11 cellular contexts compared by ENCODE assay signal in the genomic region with DNA sequence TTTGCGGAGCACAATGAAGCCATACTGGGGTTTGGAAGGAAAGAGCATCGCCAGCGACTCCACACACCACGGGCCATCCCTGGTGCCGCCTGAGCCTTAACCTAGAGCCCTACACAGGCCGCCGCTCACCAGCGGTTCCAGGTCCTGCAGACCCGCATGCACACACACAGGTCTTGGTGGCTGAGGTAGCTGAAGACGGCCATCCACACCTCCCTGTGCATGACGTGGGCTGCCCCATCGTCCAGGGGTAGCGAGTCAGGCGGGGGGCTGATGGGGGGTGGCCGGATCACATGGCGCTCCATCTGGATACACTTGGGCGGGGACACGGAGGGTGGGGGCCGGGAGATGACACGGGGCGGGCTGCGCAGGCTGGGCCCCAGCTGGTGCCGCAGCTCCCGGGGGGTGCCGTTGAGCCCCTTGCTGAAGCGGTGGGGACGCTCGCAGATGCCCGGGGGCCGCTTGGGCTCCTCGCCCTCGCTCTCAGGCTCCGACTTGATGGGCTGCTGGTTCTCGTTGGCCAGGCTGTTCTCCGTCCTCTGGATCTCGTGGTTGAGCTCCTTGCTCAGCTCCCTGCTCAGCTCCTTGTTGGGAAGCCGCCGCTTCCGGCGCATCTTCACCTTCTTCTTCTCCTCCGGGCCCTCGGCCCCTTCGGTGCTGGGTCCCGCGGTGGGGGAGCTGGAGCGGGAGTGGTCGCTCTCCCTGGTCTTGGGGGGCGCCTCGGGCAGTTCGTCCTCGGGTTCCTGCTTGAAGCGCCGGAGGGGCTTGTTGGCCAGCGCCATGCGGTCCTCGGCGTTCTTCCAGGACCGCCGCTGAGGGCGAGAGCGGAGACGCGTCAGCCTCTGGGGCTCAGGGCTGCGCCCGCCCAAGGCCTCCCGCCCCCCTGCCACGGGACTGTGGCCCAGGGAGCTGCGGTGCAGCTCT.
"Had no signal": no experiment of that assay in that cellular context is flagged by ENCODE, and none has a peak within 500 bp of the region (broad histone marks: within the 10 kb centered on the region; RNA-seq: fewer than 3 reads in every experiment).

No MANE protein-coding gene starts in this region.

- H3K27me3 ChIP-seq: hepatocyte, ovary, tibial artery, upper lobe of left lung, vagina had no signal

- H3K27ac Mint-ChIP-seq: stimulated activated naive CD8-positive, alpha-beta T cell treated with anti-CD3 and anti-CD28 coated beads, Interleukin-15, Interleukin-2, amounts not matched to agents 100 ng/mL and 50 ng/mL, for 24 hours had no signal

- H3K9me3 ChIP-seq: ovary, tibial artery, upper lobe of left lung, vagina had no signal

- H3K27ac ChIP-seq: coronary artery, hepatocyte, ovary, tibial artery, upper lobe of left lung had no signal

- H3K36me3 ChIP-seq: ovary had no signal

- H3K4me3 Mint-ChIP-seq: naive thymus-derived CD4-positive, alpha-beta T cell; stimulated activated effector memory CD8-positive, alpha-beta T cell treated with anti-CD3 and anti-CD28 coated beads, Interleukin-12 subunit alpha, Interleukin-12 subunit beta, amount 100 ng/mL, for 72 hours; stimulated activated naive CD8-positive, alpha-beta T cell treated with anti-CD3 and anti-CD28 coated beads, Interleukin-15, Interleukin-2, amounts not matched to agents 100 ng/mL and 50 ng/mL, for 24 hours had no signal

- H3K4me3 ChIP-seq: coronary artery, hepatocyte, ovary, smooth muscle cell, tibial artery, upper lobe of left lung had no signal

- H3K27me3 Mint-ChIP-seq: naive thymus-derived CD4-positive, alpha-beta T cell; progenitor cell of endocrine pancreas; stimulated activated naive CD8-positive, alpha-beta T cell treated with anti-CD3 and anti-CD28 coated beads, Interleukin-15, Interleukin-2, amounts not matched to agents 100 ng/mL and 50 ng/mL, for 24 hours had no signal
